8 cellular contexts compared by ENCODE assay signal in genomic region chr15:28191832-28192231, GRCh38.
A peak's percentile ranks its signal among the peaks of the same experiment; 100 is the strongest.
DNase-seq lines count a peak whose midpoint lies in the region; ATAC-seq, FAIRE-seq and TF ChIP-seq lines count a peak whose summit lies in the region.

No MANE protein-coding gene starts in this region.

- peaks cover 75% of the 10 kb centered on the region for H3K36me3 Mint-ChIP-seq in activated T-cell treated with anti-CD3 and anti-CD28 coated beads, Interleukin-2, amount 50 U/mL, for 24 hours (ENCODE audit: low read depth)

- FAIRE-seq in kidney (lab: Jason Lieb, UNC): no peak

- H3K4me3 Mint-ChIP-seq in activated T-cell treated with anti-CD3 and anti-CD28 coated beads, Interleukin-2, amount 50 U/mL, for 24 hours: no peak overlapping the region

- no peaks in the 10 kb centered on the region for H3K9me3 ChIP-seq in kidney (ENCODE audit: control insufficient read depth in 1 of 2, low read length in 2 of 2)
- no peaks in the 10 kb centered on the region for H3K9me3 ChIP-seq in effector memory CD4-positive, alpha-beta T cell (ENCODE audit: control insufficient read depth, low read length)

- H3K4me1 Mint-ChIP-seq in activated T-cell treated with anti-CD3 and anti-CD28 coated beads, Interleukin-2, amount 50 U/mL, for 24 hours (ENCODE audit: low read depth): no peaks in the 10 kb centered on the region

- no peak for ATAC-seq in HG02973 (IDR thresholded peaks at IDR 0.05; ENCODE audit: unreplicated experiment)

- H3K27me3 Mint-ChIP-seq in activated T-cell treated with anti-CD3 and anti-CD28 coated beads, Interleukin-2, amount 50 U/mL, for 24 hours: no peaks in the 10 kb centered on the region

- TF ChIP-seq CTCF in kidney (IDR thresholded peaks at IDR 0.05; ENCODE audit: borderline replicate concordance, extremely low read depth, insufficient read depth) (peak; percentile 61), GM10266 (IDR thresholded peaks at IDR 0.05; ENCODE audit: control insufficient read depth, insufficient read depth, low read depth, missing control alignments) (no peak)

- H3K36me3 ChIP-seq in kidney (ENCODE audit: control insufficient read depth in 1 of 2, insufficient read depth in 2 of 2, low read length in 2 of 2): peaks cover 8 to 25% of the 10 kb centered on the region in 2 donors
- H3K36me3 ChIP-seq in effector memory CD4-positive, alpha-beta T cell (ENCODE audit: control insufficient read depth, insufficient read depth, low read length): peaks cover 19% of the 10 kb centered on the region

- DNase-seq in NCI-H1694 (lab: John Stamatoyannopoulos, UW) (peak; percentile 0), caudate nucleus (lab: John Stamatoyannopoulos, UW) (peak in 36 of 61 donors; percentile 10 to 66 (median 38)), kidney (peak; percentile 83), superior temporal gyrus (ENCODE audit: extremely low spot score) (peak; percentile 74), GM10266 (ENCODE audit: extremely low spot score) (no peak)
- DNase-seq in activated T-cell treated with anti-CD3 and anti-CD28 coated beads, Interleukin-2, amount 50 U/mL, for 24 hours: no peak
- DNase-seq in effector memory CD4-positive, alpha-beta T cell: no peak

- H3K4me1 ChIP-seq in kidney (ENCODE audit: control insufficient read depth in 1 of 2, insufficient read depth in 1 of 2, low read depth in 1 of 2, low read length in 2 of 2): peaks cover 0 to 2% of the 10 kb centered on the region in 2 donors
- no peaks in the 10 kb centered on the region for H3K4me1 ChIP-seq in effector memory CD4-positive, alpha-beta T cell (ENCODE audit: control insufficient read depth, insufficient read depth, low read length, poor library complexity, severe bottlenecking)

- H3K9ac ChIP-seq in kidney (ENCODE audit: low read length in 2 of 2): no peak overlapping the region

- no peak overlapping the region for H3K4me3 ChIP-seq in kidney (ENCODE audit: low read length in 2 of 2)
- no peak overlapping the region for H3K4me3 ChIP-seq in effector memory CD4-positive, alpha-beta T cell (ENCODE audit: insufficient read depth, low read depth, low read length, poor library complexity, severe bottlenecking)

- H3K27me3 ChIP-seq in effector memory CD4-positive, alpha-beta T cell (replicated peaks; ENCODE audit: control insufficient read depth, insufficient read depth, low read length, poor library complexity, severe bottlenecking): no peaks in the 10 kb centered on the region

- intact Hi-C loops in kidney (cut with DNase I): no loop called here

- H3K9me3 Mint-ChIP-seq in activated T-cell treated with anti-CD3 and anti-CD28 coated beads, Interleukin-2, amount 50 U/mL, for 24 hours: peaks cover 2% of the 10 kb centered on the region

- H3K27ac Mint-ChIP-seq in activated T-cell treated with anti-CD3 and anti-CD28 coated beads, Interleukin-2, amount 50 U/mL, for 24 hours: no peak overlapping the region

- H3K27ac ChIP-seq in caudate nucleus (ENCODE audit: low read depth, low read length) (no peak overlapping the region), kidney (ENCODE audit: low read depth in 2 of 2, low read length in 2 of 2) (no peak overlapping the region)
- no peak overlapping the region for H3K27ac ChIP-seq in effector memory CD4-positive, alpha-beta T cell (ENCODE audit: insufficient read depth, low read length, poor library complexity, severe bottlenecking)

Comparison
In these comparisons a context has a peak if more than half of its experiments do, and no peak if none do; other contexts are left out.
1. DNase-seq: peak in NCI-H1694 (single experiment), caudate nucleus (36 of 61), kidney (single experiment) and superior temporal gyrus (single experiment); none in activated T-cell treated with anti-CD3 and anti-CD28 coated beads, Interleukin-2, amount 50 U/mL, for 24 hours (single experiment), GM10266 (single experiment) and effector memory CD4-positive, alpha-beta T cell (0 of 3).